ENCODE assay signal across 15 cellular contexts in the genomic region with DNA sequence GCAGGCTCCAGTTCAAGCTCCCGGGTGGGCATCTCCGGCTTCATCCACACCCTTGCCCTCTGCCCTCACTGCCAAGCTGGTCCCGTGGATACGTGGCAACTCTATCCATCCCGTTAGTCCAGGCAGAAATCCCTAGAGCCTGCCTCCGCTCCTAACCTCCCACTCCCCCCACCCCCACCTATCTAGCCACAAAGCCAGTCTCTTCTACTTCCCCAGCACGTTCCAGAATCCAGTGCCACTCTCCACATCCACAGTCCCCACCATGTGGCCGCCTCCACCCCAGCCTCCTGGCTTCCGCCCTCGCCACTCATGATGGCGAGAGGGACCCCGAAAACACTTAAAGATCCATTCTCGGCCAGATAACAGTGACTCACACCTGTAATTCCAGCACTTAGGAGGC.
"Had no signal": no experiment of that assay in that cellular context is flagged by ENCODE, and none has a peak within 500 bp of the region (broad histone marks: within the 10 kb centered on the region; RNA-seq: fewer than 3 reads in every experiment).

No MANE protein-coding gene starts in this region.

- H3K27me3 Mint-ChIP-seq: activated CD4-positive, alpha-beta memory T cell treated with anti-CD3 and anti-CD28 coated beads, Interleukin-2, amount 10 ng/mL, durations not matched to agents 7 days and 5 days; natural killer cell treated with Interleukin-12 subunit alpha and Interleukin-12 subunit beta and Interleukin-15 and Interleukin-18, amount 100 ng/mL, for 72 hours had no signal

- H3K9me3 Mint-ChIP-seq: activated CD4-positive, alpha-beta memory T cell treated with anti-CD3 and anti-CD28 coated beads, Interleukin-2, amount 10 ng/mL, durations not matched to agents 7 days and 5 days; activated naive CD4-positive, alpha-beta T cell treated with anti-CD3 and anti-CD28 coated beads for 36 hours; activated T-helper 2 cell treated with anti-CD3 and anti-CD28 coated beads, Interferon-gamma antibody, Interleukin-2, Interleukin-4, amounts not matched to agents 10 μg/mL and 5 μg/mL and 100 μg/mL, durations not matched to agents 14 hours and 24 hours and 36 hours; natural killer cell treated with Interleukin-12 subunit alpha and Interleukin-12 subunit beta and Interleukin-15 and Interleukin-18, amount 100 ng/mL, for 72 hours had no signal

- ATAC-seq: natural killer cell treated with Interleukin-12 subunit alpha and Interleukin-12 subunit beta and Interleukin-15 and Interleukin-18, amount 100 ng/mL, for 72 hours had no signal

- H3K4me3 Mint-ChIP-seq: activated CD4-positive, alpha-beta memory T cell treated with anti-CD3 and anti-CD28 coated beads, Interleukin-2, amount 10 ng/mL, durations not matched to agents 7 days and 5 days; activated naive CD4-positive, alpha-beta T cell treated with anti-CD3 and anti-CD28 coated beads for 36 hours; natural killer cell treated with Interleukin-12 subunit alpha and Interleukin-12 subunit beta and Interleukin-15 and Interleukin-18, amount 100 ng/mL, for 72 hours had no signal

- DNase-seq: activated CD4-positive, alpha-beta memory T cell treated with anti-CD3 and anti-CD28 coated beads, Interleukin-2, amount 10 ng/mL, durations not matched to agents 7 days and 5 days; activated CD4-positive, CD25-positive, alpha-beta regulatory T cell treated with anti-CD3 and anti-CD28 coated beads, Interleukin-2, amount 50 U/mL, for 72 hours; activated naive CD4-positive, alpha-beta T cell treated with anti-CD3 and anti-CD28 coated beads for 36 hours; brain microvascular endothelial cell; effector CD8-positive, alpha-beta T cell; foreskin melanocyte; head of caudate nucleus; kidney glomerular epithelial cell; mesendoderm; ovary; sigmoid colon; spleen; thyroid gland had no signal

- H3K27ac Mint-ChIP-seq: activated CD4-positive, alpha-beta memory T cell treated with anti-CD3 and anti-CD28 coated beads, Interleukin-2, amount 10 ng/mL, durations not matched to agents 7 days and 5 days; activated naive CD4-positive, alpha-beta T cell treated with anti-CD3 and anti-CD28 coated beads for 36 hours had no signal

- H3K36me3 Mint-ChIP-seq: natural killer cell treated with Interleukin-12 subunit alpha and Interleukin-12 subunit beta and Interleukin-15 and Interleukin-18, amount 100 ng/mL, for 72 hours had no signal
